ENCODE assay signal across 1 cellular context in genomic region chr10:59895629-59896116, GRCh38.
TF ChIP-seq lines count a peak whose summit lies in the region.

No MANE protein-coding gene starts in this region.

TF ChIP-seq in HepG2, 621 proteins besides CTCF, POLR2A, EP300 and RAD21 (continued from another document and continues in another):
- TF ChIP-seq MLX (CRISPR knock-in tag; IDR thresholded peaks at IDR 0.05) (peak; percentile 68), ZNF441 (CRISPR knock-in tag; IDR thresholded peaks at IDR 0.05; ENCODE audit: borderline replicate concordance) (peak; percentile 34; the same call in 1 of the 2 replicates), FOSL2 (CRISPR knock-in tag; IDR thresholded peaks at IDR 0.05) (peak; percentile 86), MIXL1 (CRISPR knock-in tag; IDR thresholded peaks at IDR 0.05) (peak; percentile 81; the same call in 1 of the 2 replicates), ZNF816 (CRISPR knock-in tag; IDR thresholded peaks at IDR 0.05; ENCODE audit: borderline replicate concordance) (no peak), HMG20A (CRISPR knock-in tag; IDR thresholded peaks at IDR 0.05; ENCODE audit: borderline replicate concordance) (peak; percentile 64; the same call in 1 of the 2 replicates), ZNF619 (CRISPR knock-in tag; IDR thresholded peaks at IDR 0.05) (no peak), ZNF282 (IDR thresholded peaks at IDR 0.05; ENCODE audit: partially characterized antibody) (no peak), NR1H2 (CRISPR knock-in tag; IDR thresholded peaks at IDR 0.05; ENCODE audit: borderline replicate concordance, low read depth) (no peak), ARHGAP35 (CRISPR knock-in tag; IDR thresholded peaks at IDR 0.05; ENCODE audit: borderline replicate concordance) (no peak), PPARG (CRISPR knock-in tag; conservative IDR thresholded peaks at IDR 0.05) (peak; percentile 45; the same call in 1 of the 2 replicates), NR2F1 (CRISPR knock-in tag; IDR thresholded peaks at IDR 0.05) (peak in 1 of 2 experiments; percentile 71; a peak in 1 of 4 replicates), RERE (CRISPR knock-in tag; IDR thresholded peaks at IDR 0.05; ENCODE audit: low read depth) (0 out of 2 replicates have a peak, but pooled peaks have one; percentile 49), SOX6 (IDR thresholded peaks at IDR 0.05) (no peak), SOX6 (CRISPR knock-in tag; IDR thresholded peaks at IDR 0.05) (peak; percentile 65), REXO4 (CRISPR knock-in tag; IDR thresholded peaks at IDR 0.05; ENCODE audit: borderline replicate concordance) (no peak), TBX2 (CRISPR knock-in tag; IDR thresholded peaks at IDR 0.05; ENCODE audit: borderline replicate concordance) (peak; percentile 78), HES4 (CRISPR knock-in tag; IDR thresholded peaks at IDR 0.05; ENCODE audit: borderline replicate concordance) (no peak), MZF1 (CRISPR knock-in tag; IDR thresholded peaks at IDR 0.05; ENCODE audit: borderline replicate concordance) (no peak), ZNF766 (CRISPR knock-in tag; IDR thresholded peaks at IDR 0.05; ENCODE audit: borderline replicate concordance) (0 out of 2 replicates have a peak, but pooled peaks have one; percentile 51), ZNF414 (CRISPR knock-in tag; IDR thresholded peaks at IDR 0.05) (peak; percentile 55; the same call in 1 of the 2 replicates), PLRG1 (conservative IDR thresholded peaks at IDR 0.05) (no peak), ZNF614 (CRISPR knock-in tag; IDR thresholded peaks at IDR 0.05; ENCODE audit: borderline replicate concordance) (peak; percentile 25; the same call in 1 of the 2 replicates), SP1 (IDR thresholded peaks at IDR 0.05) (no peak), SP1 (CRISPR knock-in tag; IDR thresholded peaks at IDR 0.05) (no peak), KLF11 (CRISPR knock-in tag; IDR thresholded peaks at IDR 0.05) (no peak), ZNF598 (CRISPR knock-in tag; IDR thresholded peaks at IDR 0.05; ENCODE audit: borderline replicate concordance) (no peak), HDAC2 (CRISPR knock-in tag; IDR thresholded peaks at IDR 0.05) (peak; percentile 65; the same call in 1 of the 2 replicates), ATF7-NPFF (CRISPR knock-in tag; IDR thresholded peaks at IDR 0.05; ENCODE audit: low read depth) (no peak), ATM (IDR thresholded peaks at IDR 0.05; ENCODE audit: borderline replicate concordance) (no peak), HOMEZ (CRISPR knock-in tag; IDR thresholded peaks at IDR 0.05; ENCODE audit: low read depth) (peak; percentile 78), TGIF2 (CRISPR knock-in tag; IDR thresholded peaks at IDR 0.05) (no peak), SRSF4 (IDR thresholded peaks at IDR 0.05; ENCODE audit: low read depth, low read length, poor library complexity, severe bottlenecking) (no peak), MYC (CRISPR knock-in tag; IDR thresholded peaks at IDR 0.05; ENCODE audit: borderline replicate concordance) (peak; percentile 74; the same call in 1 of the 2 replicates), ZNF644 (CRISPR knock-in tag; IDR thresholded peaks at IDR 0.05; ENCODE audit: low read depth) (peak; percentile 68; the same call in 1 of the 2 replicates), SOX13 (IDR thresholded peaks at IDR 0.05) (no peak), SOX13 (CRISPR knock-in tag; conservative IDR thresholded peaks at IDR 0.05 in 1 of 2, IDR thresholded peaks at IDR 0.05 in 1 of 2) (peak in 1 of 2 experiments; percentile 83; a peak in 2 of 4 replicates), ZMYM4 (CRISPR knock-in tag; IDR thresholded peaks at IDR 0.05) (peak; percentile 84), TBP (CRISPR knock-in tag; IDR thresholded peaks at IDR 0.05) (no peak), ZNF605 (CRISPR knock-in tag; IDR thresholded peaks at IDR 0.05) (no peak), IKZF5 (CRISPR knock-in tag; IDR thresholded peaks at IDR 0.05) (peak; percentile 74), FOXP1 (IDR thresholded peaks at IDR 0.05) (no peak), FOXP1 (CRISPR knock-in tag; IDR thresholded peaks at IDR 0.05) (peak; percentile 70), RXRB (CRISPR knock-in tag; IDR thresholded peaks at IDR 0.05; ENCODE audit: borderline replicate concordance) (peak; percentile 82), KLF16 (CRISPR knock-in tag; IDR thresholded peaks at IDR 0.05) (peak in 1 of 2 experiments; percentile 41; a peak in 1 of 4 replicates), THAP7 (CRISPR knock-in tag; IDR thresholded peaks at IDR 0.05) (no peak)
- TF ChIP-seq, protein P1, sequence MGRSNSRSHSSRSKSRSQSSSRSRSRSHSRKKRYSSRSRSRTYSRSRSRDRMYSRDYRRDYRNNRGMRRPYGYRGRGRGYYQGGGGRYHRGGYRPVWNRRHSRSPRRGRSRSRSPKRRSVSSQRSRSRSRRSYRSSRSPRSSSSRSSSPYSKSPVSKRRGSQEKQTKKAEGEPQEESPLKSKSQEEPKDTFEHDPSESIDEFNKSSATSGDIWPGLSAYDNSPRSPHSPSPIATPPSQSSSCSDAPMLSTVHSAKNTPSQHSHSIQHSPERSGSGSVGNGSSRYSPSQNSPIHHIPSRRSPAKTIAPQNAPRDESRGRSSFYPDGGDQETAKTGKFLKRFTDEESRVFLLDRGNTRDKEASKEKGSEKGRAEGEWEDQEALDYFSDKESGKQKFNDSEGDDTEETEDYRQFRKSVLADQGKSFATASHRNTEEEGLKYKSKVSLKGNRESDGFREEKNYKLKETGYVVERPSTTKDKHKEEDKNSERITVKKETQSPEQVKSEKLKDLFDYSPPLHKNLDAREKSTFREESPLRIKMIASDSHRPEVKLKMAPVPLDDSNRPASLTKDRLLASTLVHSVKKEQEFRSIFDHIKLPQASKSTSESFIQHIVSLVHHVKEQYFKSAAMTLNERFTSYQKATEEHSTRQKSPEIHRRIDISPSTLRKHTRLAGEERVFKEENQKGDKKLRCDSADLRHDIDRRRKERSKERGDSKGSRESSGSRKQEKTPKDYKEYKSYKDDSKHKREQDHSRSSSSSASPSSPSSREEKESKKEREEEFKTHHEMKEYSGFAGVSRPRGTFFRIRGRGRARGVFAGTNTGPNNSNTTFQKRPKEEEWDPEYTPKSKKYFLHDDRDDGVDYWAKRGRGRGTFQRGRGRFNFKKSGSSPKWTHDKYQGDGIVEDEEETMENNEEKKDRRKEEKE (IDR thresholded peaks at IDR 0.05), result no peak
- TF ChIP-seq, protein P2, sequence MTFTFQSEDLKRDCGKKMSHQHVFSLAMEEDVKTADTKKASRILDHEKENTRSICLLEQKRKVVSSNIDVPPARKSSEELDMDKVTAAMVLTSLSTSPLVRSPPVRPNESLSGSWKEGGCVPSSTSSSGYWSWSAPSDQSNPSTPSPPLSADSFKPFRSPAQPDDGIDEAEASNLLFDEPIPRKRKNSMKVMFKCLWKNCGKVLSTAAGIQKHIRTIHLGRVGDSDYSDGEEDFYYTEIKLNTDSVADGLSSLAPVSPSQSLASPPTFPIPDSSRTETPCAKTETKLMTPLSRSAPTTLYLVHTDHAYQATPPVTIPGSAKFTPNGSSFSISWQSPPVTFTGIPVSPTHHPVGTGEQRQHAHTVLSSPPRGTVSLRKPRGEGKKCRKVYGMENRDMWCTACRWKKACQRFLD (CRISPR knock-in tag; IDR thresholded peaks at IDR 0.05; ENCODE audit: borderline replicate concordance), result no peak
- TF ChIP-seq, protein P3, sequence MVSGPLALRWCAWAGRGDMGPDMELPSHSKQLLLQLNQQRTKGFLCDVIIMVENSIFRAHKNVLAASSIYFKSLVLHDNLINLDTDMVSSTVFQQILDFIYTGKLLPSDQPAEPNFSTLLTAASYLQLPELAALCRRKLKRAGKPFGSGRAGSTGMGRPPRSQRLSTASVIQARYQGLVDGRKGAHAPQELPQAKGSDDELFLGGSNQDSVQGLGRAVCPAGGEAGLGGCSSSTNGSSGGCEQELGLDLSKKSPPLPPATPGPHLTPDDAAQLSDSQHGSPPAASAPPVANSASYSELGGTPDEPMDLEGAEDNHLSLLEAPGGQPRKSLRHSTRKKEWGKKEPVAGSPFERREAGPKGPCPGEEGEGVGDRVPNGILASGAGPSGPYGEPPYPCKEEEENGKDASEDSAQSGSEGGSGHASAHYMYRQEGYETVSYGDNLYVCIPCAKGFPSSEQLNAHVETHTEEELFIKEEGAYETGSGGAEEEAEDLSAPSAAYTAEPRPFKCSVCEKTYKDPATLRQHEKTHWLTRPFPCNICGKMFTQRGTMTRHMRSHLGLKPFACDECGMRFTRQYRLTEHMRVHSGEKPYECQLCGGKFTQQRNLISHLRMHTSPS (CRISPR knock-in tag; IDR thresholded peaks at IDR 0.05; ENCODE audit: low read depth), result no peak
- TF ChIP-seq, protein P4, sequence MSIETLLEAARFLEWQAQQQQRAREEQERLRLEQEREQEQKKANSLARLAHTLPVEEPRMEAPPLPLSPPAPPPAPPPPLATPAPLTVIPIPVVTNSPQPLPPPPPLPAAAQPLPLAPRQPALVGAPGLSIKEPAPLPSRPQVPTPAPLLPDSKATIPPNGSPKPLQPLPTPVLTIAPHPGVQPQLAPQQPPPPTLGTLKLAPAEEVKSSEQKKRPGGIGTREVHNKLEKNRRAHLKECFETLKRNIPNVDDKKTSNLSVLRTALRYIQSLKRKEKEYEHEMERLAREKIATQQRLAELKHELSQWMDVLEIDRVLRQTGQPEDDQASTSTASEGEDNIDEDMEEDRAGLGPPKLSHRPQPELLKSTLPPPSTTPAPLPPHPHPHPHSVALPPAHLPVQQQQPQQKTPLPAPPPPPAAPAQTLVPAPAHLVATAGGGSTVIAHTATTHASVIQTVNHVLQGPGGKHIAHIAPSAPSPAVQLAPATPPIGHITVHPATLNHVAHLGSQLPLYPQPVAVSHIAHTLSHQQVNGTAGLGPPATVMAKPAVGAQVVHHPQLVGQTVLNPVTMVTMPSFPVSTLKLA (IDR thresholded peaks at IDR 0.05), result 0 out of 2 replicates have a peak, but pooled peaks have one; percentile 24
